18 cellular contexts compared by ENCODE assay signal in the genomic region with DNA sequence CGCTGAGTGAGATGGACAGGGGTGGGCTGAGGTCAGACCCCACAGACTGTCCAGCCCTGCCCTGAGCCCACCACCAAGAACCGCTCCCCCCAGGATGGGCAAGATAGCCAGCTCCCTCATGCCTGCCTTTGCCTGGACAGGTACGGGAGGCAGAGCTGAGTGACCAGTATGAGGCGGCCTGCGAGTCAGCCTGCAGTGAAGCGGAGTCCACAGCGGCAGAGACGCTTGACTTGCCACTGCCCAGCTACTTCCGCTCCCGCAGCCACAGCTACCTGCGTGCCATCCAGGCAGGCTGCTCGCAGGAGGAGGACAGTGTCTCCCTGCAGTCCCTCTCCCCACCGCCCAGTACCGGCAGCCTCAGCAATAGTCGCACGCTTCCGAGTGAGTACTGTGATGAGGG.
"Had no signal": no experiment of that assay in that cellular context is flagged by ENCODE, and none has a peak within 500 bp of the region (broad histone marks: within the 10 kb centered on the region; RNA-seq: fewer than 3 reads in every experiment).

No MANE protein-coding gene starts in this region.

- H3K27me3 ChIP-seq: MG63 had no signal

- H3K4me3 ChIP-seq: MG63 had no signal

- H3K36me3 ChIP-seq: MG63 had no signal

- DNase-seq: activated B cell treated with CpG ODN at 0.5 μM for 24 hours; activated CD4-positive, alpha-beta memory T cell treated with anti-CD3 and anti-CD28 coated beads, Interleukin-2, amount 10 ng/mL, durations not matched to agents 7 days and 5 days; activated CD4-positive, alpha-beta T cell treated with anti-CD3 and anti-CD28 coated beads, Interleukin-2, amount 10 ng/mL, durations not matched to agents 7 days and 5 days; activated gamma-delta T cell treated with Interleukin-2 at 50 U/mL for 16 hours; activated naive CD4-positive, alpha-beta T cell treated with anti-CD3 and anti-CD28 coated beads, Interleukin-2, amount 10 ng/mL, durations not matched to agents 7 days and 5 days; activated naive CD8-positive, alpha-beta T cell treated with anti-CD3 and anti-CD28 coated beads for 36 hours; activated T-cell treated with anti-CD3 and anti-CD28 coated beads for 4 hours; activated T-cell treated with anti-CD3 and anti-CD28 coated beads, Interleukin-2, amount 50 U/mL, for 48 hours; anterior cingulate cortex; cerebellar nuclear complex; MG63; NCI-H1105; NCI-H1436; NCI-H187; NCI-H2081; NK-92 treated with Interleukin-12 subunit alpha and Interleukin-12 subunit beta, amount 100 ng/mL, for 24 hours; SHP77 had no signal

- H3K9me3 ChIP-seq: MG63 had no signal

- ATAC-seq: activated T-helper 17 cell treated with anti-CD3 and anti-CD28 coated beads, Interleukin-2, amount 50 U/mL, for 72 hours had no signal
